In the genomic region with DNA sequence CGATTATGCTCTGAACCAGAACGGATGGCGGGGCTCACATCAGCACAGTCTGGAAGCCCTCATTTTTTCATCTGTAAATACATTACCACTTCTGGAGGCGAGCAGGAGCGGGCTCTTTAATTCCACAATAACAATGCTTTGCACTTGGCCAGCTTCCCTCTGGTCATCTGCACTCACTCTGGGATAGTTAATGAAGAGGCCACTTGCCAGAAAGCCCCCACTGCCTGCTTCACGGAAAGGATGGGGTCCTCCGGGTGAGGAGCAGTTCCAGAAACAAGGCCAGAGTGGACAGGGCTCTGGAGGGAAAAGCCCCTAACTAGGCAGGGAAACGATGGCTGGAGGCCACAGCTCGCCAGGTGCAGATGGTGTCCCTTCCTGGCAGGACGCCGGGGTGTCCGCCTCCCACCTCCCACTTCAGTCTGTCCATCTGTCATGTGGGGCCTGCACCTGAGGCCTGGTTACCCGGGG, we compare ENCODE assay signal across 1 cellular context.
TF ChIP-seq lines count a peak whose summit lies in the region.

No MANE protein-coding gene starts in this region.

TF ChIP-seq in GM12878, 131 proteins besides CTCF, POLR2A, EP300 and RAD21:
- no peak for TF ChIP-seq CBX5 (IDR thresholded peaks at IDR 0.05; ENCODE audit: low read depth)
- no peak for TF ChIP-seq CREM (IDR thresholded peaks at IDR 0.05; ENCODE audit: low read depth)
- no peak for TF ChIP-seq FOXM1 (IDR thresholded peaks at IDR 0.05; ENCODE audit: low read depth, low read length)
- no peak for TF ChIP-seq PML (IDR thresholded peaks at IDR 0.05; ENCODE audit: low read length)
- TF ChIP-seq, protein P1, sequence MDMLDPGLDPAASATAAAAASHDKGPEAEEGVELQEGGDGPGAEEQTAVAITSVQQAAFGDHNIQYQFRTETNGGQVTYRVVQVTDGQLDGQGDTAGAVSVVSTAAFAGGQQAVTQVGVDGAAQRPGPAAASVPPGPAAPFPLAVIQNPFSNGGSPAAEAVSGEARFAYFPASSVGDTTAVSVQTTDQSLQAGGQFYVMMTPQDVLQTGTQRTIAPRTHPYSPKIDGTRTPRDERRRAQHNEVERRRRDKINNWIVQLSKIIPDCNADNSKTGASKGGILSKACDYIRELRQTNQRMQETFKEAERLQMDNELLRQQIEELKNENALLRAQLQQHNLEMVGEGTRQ (IDR thresholded peaks at IDR 0.05; ENCODE audit: borderline replicate concordance, low read depth, low read length) = no peak
- TF ChIP-seq BMI1 (IDR thresholded peaks at IDR 0.05; ENCODE audit: borderline replicate concordance) = no peak
- no peak for TF ChIP-seq HDAC2 (IDR thresholded peaks at IDR 0.05)
- no peak for TF ChIP-seq LARP7 (IDR thresholded peaks at IDR 0.05)
- TF ChIP-seq CHD4 (IDR thresholded peaks at IDR 0.05) = no peak
- TF ChIP-seq, protein P2, sequence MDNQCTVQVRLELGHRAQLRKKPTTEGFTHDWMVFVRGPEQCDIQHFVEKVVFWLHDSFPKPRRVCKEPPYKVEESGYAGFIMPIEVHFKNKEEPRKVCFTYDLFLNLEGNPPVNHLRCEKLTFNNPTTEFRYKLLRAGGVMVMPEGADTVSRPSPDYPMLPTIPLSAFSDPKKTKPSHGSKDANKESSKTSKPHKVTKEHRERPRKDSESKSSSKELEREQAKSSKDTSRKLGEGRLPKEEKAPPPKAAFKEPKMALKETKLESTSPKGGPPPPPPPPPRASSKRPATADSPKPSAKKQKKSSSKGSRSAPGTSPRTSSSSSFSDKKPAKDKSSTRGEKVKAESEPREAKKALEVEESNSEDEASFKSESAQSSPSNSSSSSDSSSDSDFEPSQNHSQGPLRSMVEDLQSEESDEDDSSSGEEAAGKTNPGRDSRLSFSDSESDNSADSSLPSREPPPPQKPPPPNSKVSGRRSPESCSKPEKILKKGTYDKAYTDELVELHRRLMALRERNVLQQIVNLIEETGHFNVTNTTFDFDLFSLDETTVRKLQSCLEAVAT (IDR thresholded peaks at IDR 0.05) = no peak
- TF ChIP-seq ATF7 (IDR thresholded peaks at IDR 0.05; ENCODE audit: low read depth) = no peak
- no peak for TF ChIP-seq EGR1 (IDR thresholded peaks at IDR 0.05; ENCODE audit: borderline replicate concordance in 1 of 2, low read depth in 2 of 2, low read length in 2 of 2)
- no peak for TF ChIP-seq BACH1 (IDR thresholded peaks at IDR 0.05; ENCODE audit: borderline replicate concordance)
- TF ChIP-seq SMARCA5 (IDR thresholded peaks at IDR 0.05) = no peak
- no peak for TF ChIP-seq BCL11A (IDR thresholded peaks at IDR 0.05; ENCODE audit: low read depth, low read length)
